In genomic region chr6:38404900-38405556, GRCh38 we compare ENCODE assay signal across 11 cellular contexts.
A peak's percentile ranks its signal among the peaks of the same experiment; 100 is the strongest.
DNase-seq lines count a peak whose midpoint lies in the region; ATAC-seq and TF ChIP-seq lines count a peak whose summit lies in the region.
"Had no signal": no experiment of that assay in that cellular context is flagged by ENCODE, and none has a peak within 500 bp of the region (broad histone marks: within the 10 kb centered on the region; RNA-seq: fewer than 3 reads in every experiment).

No MANE protein-coding gene starts in this region.

- ATAC-seq in esophagus mucosa (peak; percentile 88), omental fat pad (ENCODE audit: low FRiP score) (peak; percentile 78), GM21367 (IDR thresholded peaks at IDR 0.05; ENCODE audit: unreplicated experiment) (no peak)
- ATAC-seq in stimulated activated memory B cell treated with anti-CD40 and anti-IgM and Interleukin-4, amounts not matched to agents 10 μg/mL and 1 μg/mL and 100 μg/mL, for 72 hours = no peak
- ATAC-seq: heart right ventricle had no signal

- no peak overlapping the region for H3K4me2 ChIP-seq in GM23248 (ENCODE audit: unreplicated experiment)
- peak overlapping the region; percentile 51 for H3K4me2 ChIP-seq in PC-9

- H3K9me3 Mint-ChIP-seq in stimulated activated memory B cell treated with anti-CD40 and anti-IgM and Interleukin-4, amounts not matched to agents 10 μg/mL and 1 μg/mL and 100 μg/mL, for 72 hours = no peaks in the 10 kb centered on the region
- H3K9me3 Mint-ChIP-seq: activated B cell treated with CpG ODN at 0.5 μM for 24 hours had no signal

- H3K4me1 ChIP-seq in GM23248 (ENCODE audit: insufficient read depth) (no peaks in the 10 kb centered on the region), PC-9 (replicated peaks; ENCODE audit: insufficient read depth) (peaks cover 36% of the 10 kb centered on the region), suprapubic skin (peaks cover 40% of the 10 kb centered on the region)

- no peak overlapping the region for H3K27ac Mint-ChIP-seq in stimulated activated memory B cell treated with anti-CD40 and anti-IgM and Interleukin-4, amounts not matched to agents 10 μg/mL and 1 μg/mL and 100 μg/mL, for 72 hours
- H3K27ac Mint-ChIP-seq: activated B cell treated with CpG ODN at 0.5 μM for 24 hours had no signal

- H3K27me3 Mint-ChIP-seq in stimulated activated memory B cell treated with anti-CD40 and anti-IgM and Interleukin-4, amounts not matched to agents 10 μg/mL and 1 μg/mL and 100 μg/mL, for 72 hours = no peaks in the 10 kb centered on the region
- H3K27me3 Mint-ChIP-seq: activated B cell treated with CpG ODN at 0.5 μM for 24 hours had no signal

- H3K9me3 ChIP-seq in GM23248 (ENCODE audit: low read depth) (no peaks in the 10 kb centered on the region), PC-9 (ENCODE audit: insufficient read depth, low read depth) (no peaks in the 10 kb centered on the region), suprapubic skin (no peaks in the 10 kb centered on the region)
- H3K9me3 ChIP-seq: heart right ventricle had no signal

- POLR2A ChIA-PET in PC-9 (lab: Charles Lee; ENCODE audit: unreplicated experiment) = interaction anchor here (0.6 kb wide), 3 partner anchors 173 to 889 kb away, joined by 3 to 13 read pairs (median 3); no protein-coding TSS in a partner anchor

- H3K36me3 Mint-ChIP-seq in stimulated activated memory B cell treated with anti-CD40 and anti-IgM and Interleukin-4, amounts not matched to agents 10 μg/mL and 1 μg/mL and 100 μg/mL, for 72 hours = no peaks in the 10 kb centered on the region

- intact Hi-C loops in PC-9 (cut with micrococcal nuclease; ENCODE audit: unreplicated experiment) = no loop called here

- H3K4me3 ChIP-seq in GM23248 = no peak overlapping the region
- peak overlapping the region; percentile 21; the same call in 1 of the 2 replicates for H3K4me3 ChIP-seq in PC-9
- no peak overlapping the region for H3K4me3 ChIP-seq in suprapubic skin
- H3K4me3 ChIP-seq: heart right ventricle, SK-N-MC had no signal

- H3K36me3 ChIP-seq in GM23248 (ENCODE audit: low read depth) = no peaks in the 10 kb centered on the region
- H3K36me3 ChIP-seq in PC-9 (ENCODE audit: low read depth) = no peaks in the 10 kb centered on the region
- no peaks in the 10 kb centered on the region for H3K36me3 ChIP-seq in suprapubic skin
- H3K36me3 ChIP-seq: heart right ventricle had no signal

- in situ Hi-C loops in GM23248 (cut with MboI) = no loop called here

- TF ChIP-seq CTCF in PC-9 (conservative IDR thresholded peaks at IDR 0.05) = no peak
- TF ChIP-seq CTCF in omental fat pad (IDR thresholded peaks at IDR 0.05) = no peak
- TF ChIP-seq CTCF in suprapubic skin (IDR thresholded peaks at IDR 0.05) = no peak

- H3F3A ChIP-seq in GM23248 (ENCODE audit: insufficient read depth) (0 out of 2 replicates have a peak, but pooled peaks cover 3% of the 10 kb centered on the region), PC-9 (ENCODE audit: insufficient read depth, low read depth) (peaks cover 23% of the 10 kb centered on the region)

- no peak overlapping the region for H2AFZ ChIP-seq in GM23248
- no peak overlapping the region for H2AFZ ChIP-seq in PC-9

- H3K27me3 ChIP-seq in GM23248 (replicated peaks; ENCODE audit: insufficient read depth) = no peaks in the 10 kb centered on the region
- H3K27me3 ChIP-seq in PC-9 (ENCODE audit: insufficient read depth, low read depth) = no peaks in the 10 kb centered on the region
- H3K27me3 ChIP-seq in suprapubic skin = no peaks in the 10 kb centered on the region
- H3K27me3 ChIP-seq: heart right ventricle had no signal

- no peak for TF ChIP-seq POLR2A in suprapubic skin (IDR thresholded peaks at IDR 0.05)

- H3K4me3 Mint-ChIP-seq in stimulated activated memory B cell treated with anti-CD40 and anti-IgM and Interleukin-4, amounts not matched to agents 10 μg/mL and 1 μg/mL and 100 μg/mL, for 72 hours = no peak overlapping the region
- H3K4me3 Mint-ChIP-seq: activated B cell treated with CpG ODN at 0.5 μM for 24 hours had no signal

- no peak for TF ChIP-seq EP300 in suprapubic skin (IDR thresholded peaks at IDR 0.05)

- H3K9ac ChIP-seq in GM23248 = no peak overlapping the region

- CTCF ChIA-PET in PC-9 (lab: Charles Lee) = no interaction called here

- H4K20me1 ChIP-seq in GM23248 (ENCODE audit: insufficient read depth) (no peaks in the 10 kb centered on the region), PC-9 (ENCODE audit: insufficient read depth) (no peaks in the 10 kb centered on the region)

- WGBS in GM23248 (ENCODE audit: low coverage in 1 of 2, low lambda C conversion rate in 2 of 2, missing lambda C conversion rate in 2 of 2), 2 experiments = 34 to 38% methylated on average over 3 of the region's 3 CpGs
- WGBS in suprapubic skin = 30% methylated on average over 3 of the region's 3 CpGs

- H3K27ac ChIP-seq in GM23248 (no peak overlapping the region), PC-9 (peak overlapping the region; percentile 70), suprapubic skin (no peak overlapping the region)
- H3K27ac ChIP-seq: heart right ventricle, SK-N-MC had no signal

- DNase-seq in GM23248 (peak; percentile 34), PC-9 (peak; percentile 63 to 91), omental fat pad (ENCODE audit: low spot score) (no peak), suprapubic skin (ENCODE audit: low spot score in 2 of 2) (no peak), NCI-H510A (lab: John Stamatoyannopoulos, UW) (no peak)
- DNase-seq: activated B cell treated with CpG ODN at 0.5 μM for 24 hours, heart right ventricle had no signal

- H3K79me2 ChIP-seq in GM23248 (ENCODE audit: insufficient read depth) (no peaks in the 10 kb centered on the region), PC-9 (ENCODE audit: low read depth) (no peaks in the 10 kb centered on the region)

- BruUV-seq in PC-9 (replicated peaks; lab: Mats Ljungman, UMichigan) = no TSS peak

- no peaks in the 10 kb centered on the region for H3K9me2 ChIP-seq in GM23248 (ENCODE audit: insufficient read depth)
- no peaks in the 10 kb centered on the region for H3K9me2 ChIP-seq in PC-9 (ENCODE audit: insufficient read depth)

- peaks cover 27% of the 10 kb centered on the region for H3K4me1 Mint-ChIP-seq in stimulated activated memory B cell treated with anti-CD40 and anti-IgM and Interleukin-4, amounts not matched to agents 10 μg/mL and 1 μg/mL and 100 μg/mL, for 72 hours

Comparison
In these comparisons a context has a peak if more than half of its experiments do, and no peak if none do; other contexts are left out.
1. DNase-seq: peak in GM23248 (single experiment) and PC-9 (2 of 2); none in omental fat pad (single experiment), suprapubic skin (0 of 2) and NCI-H510A (single experiment).
2. ATAC-seq: peak in esophagus mucosa (single experiment) and omental fat pad (single experiment); none in GM21367 (single experiment) and stimulated activated memory B cell treated with anti-CD40 and anti-IgM and Interleukin-4, amounts not matched to agents 10 μg/mL and 1 μg/mL and 100 μg/mL, for 72 hours (single experiment).